In the genomic region with DNA sequence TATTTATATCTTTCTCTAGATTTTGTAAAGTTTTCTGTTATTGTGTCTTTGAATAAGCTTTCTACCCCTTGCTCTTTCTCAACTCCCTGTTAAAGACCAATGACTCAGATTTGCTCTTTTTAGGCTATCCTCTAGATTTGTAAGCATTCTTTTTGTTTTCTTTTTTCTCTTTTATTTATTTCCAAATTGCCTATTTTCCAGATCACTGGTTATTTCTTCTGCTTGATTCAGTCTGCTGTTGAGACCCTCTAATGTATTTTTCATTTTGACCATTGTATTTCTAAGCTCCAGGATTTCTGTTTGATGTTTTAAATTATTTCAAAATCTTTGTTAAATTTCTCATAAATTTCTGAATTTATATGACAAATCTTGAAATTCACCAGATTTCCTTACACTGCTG, we compare ENCODE assay signal across 20 cellular contexts.
DNase-seq lines count a peak whose midpoint lies in the region; ATAC-seq, FAIRE-seq and TF ChIP-seq lines count a peak whose summit lies in the region.
"Had no signal": no experiment of that assay in that cellular context is flagged by ENCODE, and none has a peak within 500 bp of the region (broad histone marks: within the 10 kb centered on the region; RNA-seq: fewer than 3 reads in every experiment).

No MANE protein-coding gene starts in this region.

- BruUV-seq in HepG2 (replicated peaks; lab: Mats Ljungman, UMichigan) (no TSS peak), OCI-LY7 (replicated peaks; lab: Mats Ljungman, UMichigan) (no TSS peak)

- H3K4me1 Mint-ChIP-seq in activated T-cell treated with anti-CD3 and anti-CD28 coated beads, Interleukin-2, amount 50 U/mL, for 4 hours (ENCODE audit: low read depth) = no peaks in the 10 kb centered on the region
- H3K4me1 Mint-ChIP-seq: B cell; CD4-positive, CD25-positive, alpha-beta regulatory T cell had no signal

- H3K4me2 ChIP-seq in HepG2 (ENCODE audit: low read depth, low read length) (no peak overlapping the region), OCI-LY7 (ENCODE audit: low read length) (no peak overlapping the region)
- H3K4me2 ChIP-seq: BLaER1 had no signal

- no peak overlapping the region for H3K27ac ChIP-seq in HepG2 (ENCODE audit: extremely low read length, insufficient read depth, low read length)
- H3K27ac ChIP-seq in right lobe of liver = no peak overlapping the region
- no peak overlapping the region for H3K27ac ChIP-seq in OCI-LY7 (ENCODE audit: low read depth, low read length, poor library complexity, severe bottlenecking)
- H3K27ac ChIP-seq in caudate nucleus (ENCODE audit: low read depth, low read length) = no peak overlapping the region
- H3K27ac ChIP-seq: BLaER1, C4-2B had no signal

- TF ChIP-seq EP300 in HepG2 (IDR thresholded peaks at IDR 0.05; ENCODE audit: low read depth in 2 of 2, low read length in 2 of 2) = no peak
- no peak for TF ChIP-seq EP300 in HepG2 (CRISPR knock-in tag; IDR thresholded peaks at IDR 0.05; ENCODE audit: borderline replicate concordance)

- H2AFZ ChIP-seq in HepG2 (ENCODE audit: low read length) (no peak overlapping the region), OCI-LY7 (ENCODE audit: low read length) (no peak overlapping the region)

- H3K4me1 ChIP-seq in HepG2 (ENCODE audit: insufficient read depth, low read length) (no peaks in the 10 kb centered on the region), right lobe of liver (no peaks in the 10 kb centered on the region), OCI-LY7 (ENCODE audit: insufficient read depth, low read length, poor library complexity, severe bottlenecking) (no peaks in the 10 kb centered on the region)
- H3K4me1 ChIP-seq: BLaER1, HAP-1 had no signal

- no peak for TF ChIP-seq RAD21 in HepG2 (CRISPR knock-in tag; IDR thresholded peaks at IDR 0.05)

- H4K20me1 ChIP-seq in HepG2 (ENCODE audit: insufficient read depth, low read length) = no peaks in the 10 kb centered on the region
- H4K20me1 ChIP-seq in OCI-LY7 (ENCODE audit: insufficient read depth, low read length) = no peaks in the 10 kb centered on the region
- H4K20me1 ChIP-seq: BLaER1 had no signal

- H3K36me3 ChIP-seq in HepG2 (replicated peaks in 1 of 2; ENCODE audit: control insufficient read depth in 1 of 2, insufficient read depth in 2 of 2, low read length in 2 of 2) = no peaks in the 10 kb centered on the region
- no peaks in the 10 kb centered on the region for H3K36me3 ChIP-seq in right lobe of liver
- no peaks in the 10 kb centered on the region for H3K36me3 ChIP-seq in OCI-LY7 (ENCODE audit: insufficient read depth, low read length)
- H3K36me3 ChIP-seq: BLaER1, HAP-1 had no signal

- no peaks in the 10 kb centered on the region for H3K9me2 ChIP-seq in OCI-LY7 (ENCODE audit: insufficient read depth, low read length)

- H3K27me3 ChIP-seq in HepG2 (ENCODE audit: control insufficient read depth in 1 of 2, insufficient read depth in 2 of 2, low read length in 2 of 2) (no peaks in the 10 kb centered on the region; a peak in 1 of 5 replicates), right lobe of liver (no peaks in the 10 kb centered on the region)
- H3K27me3 ChIP-seq: BLaER1 had no signal

- TF ChIP-seq POLR2A in HepG2 (IDR thresholded peaks at IDR 0.05; ENCODE audit: insufficient read depth in 1 of 2, low read depth in 2 of 2, low read length in 2 of 2) (no peak), right lobe of liver (IDR thresholded peaks at IDR 0.05) (no peak)

- TF ChIP-seq CTCF in HepG2 (CRISPR knock-in tag; IDR thresholded peaks at IDR 0.05) = no peak
- TF ChIP-seq CTCF in right lobe of liver (IDR thresholded peaks at IDR 0.05) = no peak
- no peak for TF ChIP-seq CTCF in OCI-LY7 (conservative IDR thresholded peaks at IDR 0.05; ENCODE audit: low read length)

- intact Hi-C loops in HepG2 (cut with micrococcal nuclease; ENCODE audit: unreplicated experiment) (no loop called here), right lobe of liver (cut with DNase I) (no loop called here), OCI-LY7 (cut with micrococcal nuclease; ENCODE audit: unreplicated experiment) (no loop called here)

- H3K79me2 ChIP-seq in HepG2 (ENCODE audit: insufficient read depth, low read length) (no peaks in the 10 kb centered on the region), OCI-LY7 (ENCODE audit: insufficient read depth, low read depth, low read length) (no peaks in the 10 kb centered on the region)

- H3K9me3 ChIP-seq in HepG2 (ENCODE audit: low read length) (peaks cover 69% of the 10 kb centered on the region), right lobe of liver (no peaks in the 10 kb centered on the region), OCI-LY7 (ENCODE audit: low read length) (peaks cover 13% of the 10 kb centered on the region; the same call in 1 of the 2 replicates)

- in situ Hi-C loops in HepG2 (cut with HindIII; ENCODE audit: extremely low pct_ligation_motif_present, low pct_unique_long_range_greater_than_20kb) (no loop called here), ACHN (cut with HindIII; ENCODE audit: low pct_ligation_motif_present, low pct_unique_long_range_greater_than_20kb, low sequenced_read_pairs) (no loop called here)

- no peaks in the 10 kb centered on the region for H3K36me3 Mint-ChIP-seq in activated T-cell treated with anti-CD3 and anti-CD28 coated beads, Interleukin-2, amount 50 U/mL, for 4 hours (ENCODE audit: insufficient read depth)
- H3K36me3 Mint-ChIP-seq: CD4-positive, CD25-positive, alpha-beta regulatory T cell; CD8-positive, alpha-beta T cell had no signal

- DNase-seq in HepG2 (ENCODE audit: low spot score) = no peak
- no peak for DNase-seq in right lobe of liver
- DNase-seq in OCI-LY7 (ENCODE audit: low spot score) = peak; percentile 3
- DNase-seq in ACHN = no peak
- DNase-seq in caudate nucleus (lab: John Stamatoyannopoulos, UW) = no peak
- no peak for DNase-seq in activated T-cell treated with anti-CD3 and anti-CD28 coated beads, Interleukin-2, amount 50 U/mL, for 4 hours
- DNase-seq: Caco-2; CD4-positive, CD25-positive, alpha-beta regulatory T cell; CD8-positive, alpha-beta T cell; DMS153; DND-41; GOT3 had no signal

- ATAC-seq in HepG2 (no peak), right lobe of liver (no peak)
- no peak for ATAC-seq in activated T-cell treated with anti-CD3 and anti-CD28 coated beads, Interleukin-2, amount 50 U/mL, for 4 hours
- ATAC-seq: CD8-positive, alpha-beta T cell had no signal

- H3K4me3 ChIP-seq in HepG2 (replicated peaks in 1 of 3; ENCODE audit: insufficient read depth in 1 of 3, low read depth in 2 of 3, low read length in 3 of 3) (no peak overlapping the region), right lobe of liver (no peak overlapping the region), OCI-LY7 (ENCODE audit: low read depth, low read length, poor library complexity, severe bottlenecking) (no peak overlapping the region)
- H3K4me3 ChIP-seq: BLaER1, HAP-1 had no signal

- no peak overlapping the region for H3K4me3 Mint-ChIP-seq in activated T-cell treated with anti-CD3 and anti-CD28 coated beads, Interleukin-2, amount 50 U/mL, for 4 hours
- H3K4me3 Mint-ChIP-seq: B cell; CD4-positive, CD25-positive, alpha-beta regulatory T cell; CD8-positive, alpha-beta T cell had no signal

- POLR2A ChIA-PET in HepG2 (lab: Yijun Ruan, JAX) (no interaction called here), OCI-LY7 (lab: Charles Lee) (interaction anchor here (0.6 kb wide), 1 partner anchor 569 kb away, joined by 3 read pairs; no protein-coding TSS in a partner anchor)

- CTCF ChIA-PET in HepG2 (lab: Yijun Ruan, JAX; ENCODE audit: low intra/inter-chr PET ratio, low total read pairs) (no interaction called here), OCI-LY7 (lab: Charles Lee; ENCODE audit: unreplicated experiment) (no interaction called here)

- peaks cover 28% of the 10 kb centered on the region for H3K9me3 Mint-ChIP-seq in activated T-cell treated with anti-CD3 and anti-CD28 coated beads, Interleukin-2, amount 50 U/mL, for 4 hours

- no peaks in the 10 kb centered on the region for H3K27me3 Mint-ChIP-seq in activated T-cell treated with anti-CD3 and anti-CD28 coated beads, Interleukin-2, amount 50 U/mL, for 4 hours (ENCODE audit: low read depth)
- H3K27me3 Mint-ChIP-seq: B cell; CD4-positive, CD25-positive, alpha-beta regulatory T cell had no signal

- no peak overlapping the region for H3K9ac ChIP-seq in HepG2 (ENCODE audit: insufficient read depth, low read depth, low read length)
- H3K9ac ChIP-seq: BLaER1 had no signal

- FAIRE-seq in HepG2 (lab: Jason Lieb, UNC) (no peak), islet of Langerhans (lab: Jason Lieb, UNC) (peak; percentile 41)
- FAIRE-seq: G401.6, GM12892, H54 had no signal

TF ChIP-seq in HepG2, 621 proteins besides CTCF, POLR2A, EP300 and RAD21:
- TF ChIP-seq ZNF160 (CRISPR knock-in tag; IDR thresholded peaks at IDR 0.05) (peak; percentile 95), ZNF350 (CRISPR knock-in tag; IDR thresholded peaks at IDR 0.05; ENCODE audit: borderline replicate concordance, low read depth) (no peak)
TF ChIP-seq in HepG2: peak in this region for 1.
